ENCODE assay signal across 18 cellular contexts in genomic region chr3:52248165-52248541, GRCh38. TPM values are rescaled to one million over a fixed set of nuclear protein-coding genes. Genes with fewer than 3 reads are reported as not detected.
A peak's percentile ranks its signal among the peaks of the same experiment; 100 is the strongest.
DNase-seq lines count a peak whose midpoint lies in the region; ATAC-seq and TF ChIP-seq lines count a peak whose summit lies in the region.
"Had no signal": no experiment of that assay in that cellular context is flagged by ENCODE, and none has a peak within 500 bp of the region (broad histone marks: within the 10 kb centered on the region; RNA-seq: fewer than 3 reads in every experiment).

No MANE protein-coding gene starts in this region.

- H3K4me3 ChIP-seq in BLaER1 treated with 17β-estradiol and CSF1 and Interleukin-3, amounts not matched to agents 10 nM and 100 nM, result peak overlapping the region in 3 of 10 experiments; percentile 56 to 66 (median 63); a peak in 3 of 20 replicates
- no peak overlapping the region for H3K4me3 ChIP-seq in CD8-positive, alpha-beta memory T cell (ENCODE audit: low read length)
- H3K4me3 ChIP-seq in brain microvascular endothelial cell (ENCODE audit: low read depth, low read length), result no peak overlapping the region
- no peak overlapping the region for H3K4me3 ChIP-seq in lower lobe of right lung
- H3K4me3 ChIP-seq: MG63, vagina had no signal

- DNase-seq in CD8-positive, alpha-beta memory T cell, result peak in 1 of 5 donors; percentile 47
- DNase-seq in activated T-helper 2 cell treated with anti-CD3 and anti-CD28 coated beads, Interferon-gamma antibody, Interleukin-2, Interleukin-4, amounts not matched to agents 10 μg/mL and 5 μg/mL and 100 μg/mL, durations not matched to agents 14 hours and 24 hours and 36 hours (ENCODE audit: low spot score), result no peak
- DNase-seq in naive B cell, result no peak
- no peak for DNase-seq in brain microvascular endothelial cell
- no peak for DNase-seq in lower lobe of right lung
- DNase-seq: central memory CD4-positive, alpha-beta T cell; heart right ventricle; left cardiac atrium; MG63; NCI-H2171; SK-N-SH; stimulated activated CD4-positive, alpha-beta T cell treated with anti-CD3 and anti-CD28 coated beads, Interleukin-1b, Interleukin-23, amount 100 ng/mL, for 48 hours had no signal

- no peak for TF ChIP-seq CTCF in brain microvascular endothelial cell (IDR thresholded peaks at IDR 0.05; ENCODE audit: low read depth, low read length, missing control alignments)
- no peak for TF ChIP-seq CTCF in lower lobe of right lung (IDR thresholded peaks at IDR 0.05)

- H4K20me1 ChIP-seq in BLaER1 treated with 17β-estradiol and CSF1 and Interleukin-3, amounts not matched to agents 10 nM and 100 nM, result peaks cover 0 to 25% (median 10%) of the 10 kb centered on the region in 11 experiments; a peak in 10 of 22 replicates

- POLR2A ChIA-PET in CD8-positive, alpha-beta memory T cell (lab: Charles Lee), result interaction anchor here (0.6 to 2.5 kb wide), 10 partner anchors 9 to 164 kb away, joined by 3 to 12 read pairs (median 3); partner anchors contain the start of genes TWF2 and WDR82

- CTCF ChIA-PET in CD8-positive, alpha-beta memory T cell (lab: Charles Lee), result interaction anchor here (1.1 to 14.4 kb wide), 6 partner anchors 16 to 91 kb away, joined by 3 to 156 read pairs (median 6); partner anchors contain the start of genes GLYCTK and WDR82

- peaks cover 0 to under 1% of the 10 kb centered on the region in 2 donors for H3K27me3 Mint-ChIP-seq in CD8-positive, alpha-beta memory T cell
- no peaks in the 10 kb centered on the region for H3K27me3 Mint-ChIP-seq in activated T-helper 2 cell treated with anti-CD3 and anti-CD28 coated beads, Interferon-gamma antibody, Interleukin-2, Interleukin-4, amounts not matched to agents 10 μg/mL and 5 μg/mL and 100 μg/mL, durations not matched to agents 14 hours and 24 hours and 36 hours (ENCODE audit: low read depth)
- no peaks in the 10 kb centered on the region for H3K27me3 Mint-ChIP-seq in naive B cell

- no peak for ATAC-seq in naive B cell (ENCODE audit: low read depth in 2 of 2)
- ATAC-seq in lower lobe of right lung, result no peak
- ATAC-seq in GM21717 (IDR thresholded peaks at IDR 0.05; ENCODE audit: unreplicated experiment), result no peak
- ATAC-seq: heart right ventricle, left cardiac atrium had no signal

- peak overlapping the region in 5 of 11 experiments; percentile 87 to 99 (median 94); a peak in 9 of 22 replicates for H3K4me2 ChIP-seq in BLaER1 treated with 17β-estradiol and CSF1 and Interleukin-3, amounts not matched to agents 10 nM and 100 nM
- H3K4me2 ChIP-seq: SK-N-SH had no signal

- H3K4me3 Mint-ChIP-seq in CD8-positive, alpha-beta memory T cell, result peak overlapping the region; percentile 68 to 95 (median 89)
- H3K4me3 Mint-ChIP-seq in activated T-helper 2 cell treated with anti-CD3 and anti-CD28 coated beads, Interferon-gamma antibody, Interleukin-2, Interleukin-4, amounts not matched to agents 10 μg/mL and 5 μg/mL and 100 μg/mL, durations not matched to agents 14 hours and 24 hours and 36 hours (ENCODE audit: low read depth), result peak overlapping the region; percentile 59
- H3K4me3 Mint-ChIP-seq in naive B cell, result peak overlapping the region in 1 of 8 donors; percentile 85

- peaks cover 0 to under 1% (median 0%) of the 10 kb centered on the region in 5 donors for H3K9me3 Mint-ChIP-seq in CD8-positive, alpha-beta memory T cell
- no peaks in the 10 kb centered on the region for H3K9me3 Mint-ChIP-seq in activated T-helper 2 cell treated with anti-CD3 and anti-CD28 coated beads, Interferon-gamma antibody, Interleukin-2, Interleukin-4, amounts not matched to agents 10 μg/mL and 5 μg/mL and 100 μg/mL, durations not matched to agents 14 hours and 24 hours and 36 hours
- no peaks in the 10 kb centered on the region for H3K9me3 Mint-ChIP-seq in naive B cell

- peak overlapping the region in 6 of 11 experiments; percentile 8 to 87 (median 34); a peak in 8 of 22 replicates for H3K27ac ChIP-seq in BLaER1 treated with 17β-estradiol and CSF1 and Interleukin-3, amounts not matched to agents 10 nM and 100 nM
- H3K27ac ChIP-seq in CD8-positive, alpha-beta memory T cell (ENCODE audit: low read depth, low read length), result no peak overlapping the region
- H3K27ac ChIP-seq in brain microvascular endothelial cell, result no peak overlapping the region
- H3K27ac ChIP-seq in lower lobe of right lung, result no peak overlapping the region
- H3K27ac ChIP-seq: vagina, VCaP had no signal

- peak overlapping the region; percentile 88 to 100 (median 94) for H3K27ac Mint-ChIP-seq in CD8-positive, alpha-beta memory T cell
- H3K27ac Mint-ChIP-seq in activated T-helper 2 cell treated with anti-CD3 and anti-CD28 coated beads, Interferon-gamma antibody, Interleukin-2, Interleukin-4, amounts not matched to agents 10 μg/mL and 5 μg/mL and 100 μg/mL, durations not matched to agents 14 hours and 24 hours and 36 hours, result peak overlapping the region; percentile 81
- peak overlapping the region in 5 of 6 donors; percentile 12 to 88 (median 39) for H3K27ac Mint-ChIP-seq in naive B cell

- peak overlapping the region in 2 of 11 experiments; percentile 12 to 33; a peak in 1 of 22 replicates for H3K9ac ChIP-seq in BLaER1 treated with 17β-estradiol and CSF1 and Interleukin-3, amounts not matched to agents 10 nM and 100 nM
- H3K9ac ChIP-seq: SK-N-SH had no signal

- H3K4me1 Mint-ChIP-seq in CD8-positive, alpha-beta memory T cell, result peaks cover 73 to 93% (median 83%) of the 10 kb centered on the region in 3 donors
- peaks cover 55% of the 10 kb centered on the region for H3K4me1 Mint-ChIP-seq in activated T-helper 2 cell treated with anti-CD3 and anti-CD28 coated beads, Interferon-gamma antibody, Interleukin-2, Interleukin-4, amounts not matched to agents 10 μg/mL and 5 μg/mL and 100 μg/mL, durations not matched to agents 14 hours and 24 hours and 36 hours (ENCODE audit: low read depth)
- peaks cover 44 to 78% (median 66%) of the 10 kb centered on the region in 3 donors for H3K4me1 Mint-ChIP-seq in naive B cell

- no peaks in the 10 kb centered on the region for H3K27me3 ChIP-seq in BLaER1 treated with 17β-estradiol and CSF1 and Interleukin-3, amounts not matched to agents 10 nM and 100 nM
- H3K27me3 ChIP-seq in CD8-positive, alpha-beta memory T cell (ENCODE audit: insufficient read depth, low read length, poor library complexity, severe bottlenecking), result no peaks in the 10 kb centered on the region
- H3K27me3 ChIP-seq in brain microvascular endothelial cell (replicated peaks), result no peaks in the 10 kb centered on the region
- no peaks in the 10 kb centered on the region for H3K27me3 ChIP-seq in lower lobe of right lung (ENCODE audit: low read depth)
- H3K27me3 ChIP-seq: heart right ventricle, MG63, vagina had no signal

- H3K4me1 ChIP-seq in BLaER1 treated with 17β-estradiol and CSF1 and Interleukin-3, amounts not matched to agents 10 nM and 100 nM, result peaks cover 63 to 100% (median 83%) of the 10 kb centered on the region in 10 experiments
- peaks cover 86% of the 10 kb centered on the region for H3K4me1 ChIP-seq in CD8-positive, alpha-beta memory T cell (ENCODE audit: insufficient read depth, low read length)
- H3K4me1 ChIP-seq in lower lobe of right lung, result peaks cover 46% of the 10 kb centered on the region

- H3K9me3 ChIP-seq in BLaER1 treated with 17β-estradiol and CSF1 and Interleukin-3, amounts not matched to agents 10 nM and 100 nM (replicated peaks in 1 of 11), result peaks cover 0 to 5% (median 0%) of the 10 kb centered on the region in 11 experiments; a peak in 2 of 22 replicates
- no peaks in the 10 kb centered on the region for H3K9me3 ChIP-seq in CD8-positive, alpha-beta memory T cell (ENCODE audit: low read length)
- H3K9me3 ChIP-seq in lower lobe of right lung, result no peaks in the 10 kb centered on the region
- H3K9me3 ChIP-seq: MG63, SK-N-SH, vagina had no signal

- intact Hi-C loops in activated T-helper 2 cell treated with anti-CD3 and anti-CD28 coated beads, Interferon-gamma antibody, Interleukin-2, Interleukin-4, amounts not matched to agents 10 μg/mL and 5 μg/mL and 100 μg/mL, durations not matched to agents 14 hours and 24 hours and 36 hours (cut with micrococcal nuclease), result no loop called here
- intact Hi-C loops in lower lobe of right lung (cut with DNase I), result no loop called here

- in situ Hi-C loops in brain microvascular endothelial cell (cut with HindIII; ENCODE audit: low pct_ligation_motif_present, low sequenced_read_pairs), result no loop called here

- H3K36me3 ChIP-seq in BLaER1 treated with 17β-estradiol and CSF1 and Interleukin-3, amounts not matched to agents 10 nM and 100 nM, result peaks cover 41 to 54% (median 52%) of the 10 kb centered on the region in 11 experiments; a peak in 21 of 22 replicates
- H3K36me3 ChIP-seq in CD8-positive, alpha-beta memory T cell (ENCODE audit: insufficient read depth, low read length), result no peaks in the 10 kb centered on the region
- H3K36me3 ChIP-seq in brain microvascular endothelial cell (replicated peaks) (peaks cover 32% of the 10 kb centered on the region), lower lobe of right lung (peaks cover 46% of the 10 kb centered on the region)

- peaks cover 0 to 57% (median 15%) of the 10 kb centered on the region in 3 donors for H3K36me3 Mint-ChIP-seq in CD8-positive, alpha-beta memory T cell
- peaks cover 62% of the 10 kb centered on the region for H3K36me3 Mint-ChIP-seq in activated T-helper 2 cell treated with anti-CD3 and anti-CD28 coated beads, Interferon-gamma antibody, Interleukin-2, Interleukin-4, amounts not matched to agents 10 μg/mL and 5 μg/mL and 100 μg/mL, durations not matched to agents 14 hours and 24 hours and 36 hours (ENCODE audit: low read depth)
- H3K36me3 Mint-ChIP-seq in naive B cell, result no peaks in the 10 kb centered on the region

RNA-seq across cellular contexts. Expression of gene PPM1M, which starts 2.6 kb away (rescaled TPM):
- total RNA-seq in CD8-positive, alpha-beta memory T cell, result 10 to 100 TPM; 56.6 to 60.8 TPM
- polyA plus RNA-seq in CD8-positive, alpha-beta memory T cell, result 81.8 TPM
- total RNA-seq in activated T-helper 2 cell treated with anti-CD3 and anti-CD28 coated beads, Interferon-gamma antibody, Interleukin-2, Interleukin-4, amounts not matched to agents 10 μg/mL and 5 μg/mL and 100 μg/mL, durations not matched to agents 14 hours and 24 hours and 36 hours, result 44.7 and 46.4 TPM in 2 replicates
- 10 to 100 TPM; 16.8 to 38.5 (median 21.4) TPM for polyA plus RNA-seq in naive B cell (ENCODE audit: low read depth in 6 of 6)
- total RNA-seq in lower lobe of right lung, result 53.4 TPM

RNA-seq across cellular contexts. Expression of gene TWF2, which starts 9.2 kb away (rescaled TPM):
- total RNA-seq in CD8-positive, alpha-beta memory T cell, result 100 to 1,000 TPM in 1 of 2 experiments, 10 to 100 TPM in 1; 98.2 to 101 TPM
- 138 TPM for polyA plus RNA-seq in CD8-positive, alpha-beta memory T cell
- 89.7 and 91.1 TPM in 2 replicates for total RNA-seq in activated T-helper 2 cell treated with anti-CD3 and anti-CD28 coated beads, Interferon-gamma antibody, Interleukin-2, Interleukin-4, amounts not matched to agents 10 μg/mL and 5 μg/mL and 100 μg/mL, durations not matched to agents 14 hours and 24 hours and 36 hours
- polyA plus RNA-seq in naive B cell (ENCODE audit: low read depth in 6 of 6), result 10 to 100 TPM; 48.5 to 90.8 (median 75.4) TPM
- 62.2 TPM for total RNA-seq in lower lobe of right lung

RNA-seq across cellular contexts. Expression of gene TLR9, which starts 22.7 kb away (rescaled TPM):
- total RNA-seq in CD8-positive, alpha-beta memory T cell, result under 1 TPM; 0.16 to 0.22 TPM
- 0.16 TPM for polyA plus RNA-seq in CD8-positive, alpha-beta memory T cell
- total RNA-seq in activated T-helper 2 cell treated with anti-CD3 and anti-CD28 coated beads, Interferon-gamma antibody, Interleukin-2, Interleukin-4, amounts not matched to agents 10 μg/mL and 5 μg/mL and 100 μg/mL, durations not matched to agents 14 hours and 24 hours and 36 hours, result 0.32 and 0.50 TPM in 2 replicates
- polyA plus RNA-seq in naive B cell (ENCODE audit: low read depth in 6 of 6), result 1 to 10 TPM in 5 of 6 donors, not detected in 1; 1.6 to 4.4 (median 3.8) TPM
- 1.0 TPM for total RNA-seq in lower lobe of right lung
- total RNA-seq: HT1080, renal cortical epithelial cell, vagina had no signal

RNA-seq across cellular contexts. Expression of gene WDR82, which starts 30.3 kb away (rescaled TPM):
- 100 to 1,000 TPM; 133 to 140 TPM for total RNA-seq in CD8-positive, alpha-beta memory T cell
- polyA plus RNA-seq in CD8-positive, alpha-beta memory T cell, result 133 TPM
- total RNA-seq in activated T-helper 2 cell treated with anti-CD3 and anti-CD28 coated beads, Interferon-gamma antibody, Interleukin-2, Interleukin-4, amounts not matched to agents 10 μg/mL and 5 μg/mL and 100 μg/mL, durations not matched to agents 14 hours and 24 hours and 36 hours, result 101 and 103 TPM in 2 replicates
- polyA plus RNA-seq in naive B cell (ENCODE audit: low read depth in 6 of 6), result 10 to 100 TPM; 24.0 to 71.6 (median 58.9) TPM
- total RNA-seq in lower lobe of right lung, result 60.2 TPM

RNA-seq across cellular contexts. Expression of gene GLYCTK, which starts 39.5 kb away (rescaled TPM):
- total RNA-seq in CD8-positive, alpha-beta memory T cell, result 10 to 100 TPM; 21.2 to 21.4 TPM
- polyA plus RNA-seq in CD8-positive, alpha-beta memory T cell, result 9.7 TPM
- 16.6 and 16.8 TPM in 2 replicates for total RNA-seq in activated T-helper 2 cell treated with anti-CD3 and anti-CD28 coated beads, Interferon-gamma antibody, Interleukin-2, Interleukin-4, amounts not matched to agents 10 μg/mL and 5 μg/mL and 100 μg/mL, durations not matched to agents 14 hours and 24 hours and 36 hours
- polyA plus RNA-seq in naive B cell (ENCODE audit: low read depth in 6 of 6), result 1 to 10 TPM; 5.5 to 8.9 (median 6.6) TPM
- total RNA-seq in lower lobe of right lung, result 9.5 TPM

Comparison
In these comparisons a context has a peak if more than half of its experiments do, and no peak if none do; other contexts are left out.
1. H3K27ac ChIP-seq: peak in BLaER1 treated with 17β-estradiol and CSF1 and Interleukin-3, amounts not matched to agents 10 nM and 100 nM (6 of 11); none in CD8-positive, alpha-beta memory T cell (single experiment), brain microvascular endothelial cell (single experiment) and lower lobe of right lung (single experiment).
2. H3K27ac Mint-ChIP-seq: peak in every context shown above with its lines; median percentile 94 in CD8-positive, alpha-beta memory T cell; 81 in activated T-helper 2 cell treated with anti-CD3 and anti-CD28 coated beads, Interferon-gamma antibody, Interleukin-2, Interleukin-4, amounts not matched to agents 10 μg/mL and 5 μg/mL and 100 μg/mL, durations not matched to agents 14 hours and 24 hours and 36 hours; 39 in naive B cell.